22 cellular contexts compared by ENCODE assay signal in the genomic region with DNA sequence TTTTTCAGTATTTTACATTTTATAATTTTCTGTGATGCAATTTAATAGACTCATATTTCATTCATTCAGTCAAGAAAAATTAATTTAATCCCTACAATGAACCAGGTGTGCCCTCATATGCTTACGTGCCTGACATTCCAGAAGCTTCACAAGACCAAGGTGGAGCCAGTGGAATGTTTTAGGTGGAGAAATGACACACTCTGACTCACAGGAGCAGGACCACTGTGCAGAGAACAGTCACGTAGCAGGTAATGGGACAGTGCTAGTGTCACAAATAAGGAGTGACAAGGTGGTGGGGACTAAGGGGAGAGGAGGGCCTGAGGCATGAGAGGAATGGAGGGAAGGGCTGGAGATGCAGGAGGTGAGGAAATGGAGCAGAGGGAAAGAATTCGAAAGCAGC. TPM values are rescaled to one million over a fixed set of nuclear protein-coding genes. Genes with fewer than 3 reads are reported as not detected.
DNase-seq lines count a peak whose midpoint lies in the region; ATAC-seq and TF ChIP-seq lines count a peak whose summit lies in the region.
"Had no signal": no experiment of that assay in that cellular context is flagged by ENCODE, and none has a peak within 500 bp of the region (broad histone marks: within the 10 kb centered on the region; RNA-seq: fewer than 3 reads in every experiment).

No MANE protein-coding gene starts in this region.

- H3K79me2 ChIP-seq in smooth muscle cell (ENCODE audit: low read depth) = no peaks in the 10 kb centered on the region

- H3K27me3 Mint-ChIP-seq in T-helper 1 cell treated with Interleukin-12 subunit alpha and Interleukin-12 subunit beta and Interleukin-4 antibody, amounts not matched to agents 30 μg/mL and 1 μg/mL, for 36 hours (ENCODE audit: low read depth) = peaks cover 56% of the 10 kb centered on the region
- peaks cover 22% of the 10 kb centered on the region for H3K27me3 Mint-ChIP-seq in activated T-helper 17 cell treated with anti-CD3 and anti-CD28 coated beads, Interleukin-2, amount 50 U/mL, for 72 hours

- no peak overlapping the region for H2AFZ ChIP-seq in smooth muscle cell (ENCODE audit: low read depth)

- H3K4me1 Mint-ChIP-seq in T-helper 1 cell treated with Interleukin-12 subunit alpha and Interleukin-12 subunit beta and Interleukin-4 antibody, amounts not matched to agents 30 μg/mL and 1 μg/mL, for 36 hours (ENCODE audit: low read depth) = peaks cover 12% of the 10 kb centered on the region
- H3K4me1 Mint-ChIP-seq in activated T-helper 17 cell treated with anti-CD3 and anti-CD28 coated beads, Interleukin-2, amount 50 U/mL, for 72 hours = peaks cover 7% of the 10 kb centered on the region
- H3K4me1 Mint-ChIP-seq: endodermal cell had no signal

- H3K36me3 Mint-ChIP-seq in T-helper 1 cell treated with Interleukin-12 subunit alpha and Interleukin-12 subunit beta and Interleukin-4 antibody, amounts not matched to agents 30 μg/mL and 1 μg/mL, for 36 hours (ENCODE audit: low read depth) = peaks cover 5% of the 10 kb centered on the region
- H3K36me3 Mint-ChIP-seq in activated T-helper 17 cell treated with anti-CD3 and anti-CD28 coated beads, Interleukin-2, amount 50 U/mL, for 72 hours (ENCODE audit: low read depth) = no peaks in the 10 kb centered on the region

- H3K27ac Mint-ChIP-seq in T-helper 1 cell treated with Interleukin-12 subunit alpha and Interleukin-12 subunit beta and Interleukin-4 antibody, amounts not matched to agents 30 μg/mL and 1 μg/mL, for 36 hours = no peak overlapping the region
- no peak overlapping the region for H3K27ac Mint-ChIP-seq in activated T-helper 17 cell treated with anti-CD3 and anti-CD28 coated beads, Interleukin-2, amount 50 U/mL, for 72 hours
- H3K27ac Mint-ChIP-seq: endodermal cell had no signal

- H3K27ac ChIP-seq in smooth muscle cell (ENCODE audit: low read depth) = peak overlapping the region; percentile 80
- H3K27ac ChIP-seq: 22Rv1, KMS-11, left ventricle myocardium inferior, psoas muscle, transverse colon had no signal

- no peak for ATAC-seq in activated T-helper 17 cell treated with anti-CD3 and anti-CD28 coated beads, Interleukin-2, amount 50 U/mL, for 72 hours (replicated peaks)
- ATAC-seq: psoas muscle had no signal

- TF ChIP-seq CTCF in kidney epithelial cell (IDR thresholded peaks at IDR 0.05; ENCODE audit: insufficient read depth, low read length, poor library complexity, severe bottlenecking) = no peak
- TF ChIP-seq CTCF in smooth muscle cell (IDR thresholded peaks at IDR 0.05; ENCODE audit: borderline replicate concordance, insufficient read depth, poor library complexity, severe bottlenecking) = no peak

- H3K4me1 ChIP-seq in smooth muscle cell (ENCODE audit: low read depth) = no peaks in the 10 kb centered on the region
- H3K4me1 ChIP-seq: BE2C had no signal

- no peak overlapping the region for H3K4me3 ChIP-seq in kidney epithelial cell (ENCODE audit: low read depth, low read length)
- no peak overlapping the region for H3K4me3 ChIP-seq in smooth muscle cell
- H3K4me3 ChIP-seq: transverse colon had no signal

- H3F3A ChIP-seq in smooth muscle cell (ENCODE audit: low read depth) = no peaks in the 10 kb centered on the region

- peak overlapping the region; percentile 87 for H3K4me2 ChIP-seq in smooth muscle cell
- H3K4me2 ChIP-seq: KMS-11 had no signal

- H3K9ac ChIP-seq in smooth muscle cell (ENCODE audit: low read depth) = no peak overlapping the region
- H3K9ac ChIP-seq: KMS-11 had no signal

- H3K27me3 ChIP-seq in kidney epithelial cell (ENCODE audit: control insufficient read depth, insufficient read depth, low read length) (peaks cover 15% of the 10 kb centered on the region), smooth muscle cell (ENCODE audit: low read depth) (peaks cover 47% of the 10 kb centered on the region)

- H4K20me1 ChIP-seq in smooth muscle cell (ENCODE audit: low read depth) = no peaks in the 10 kb centered on the region

- WGBS in smooth muscle cell (ENCODE audit: low lambda C conversion rate) = 65% methylated on average over 3 of the region's 3 CpGs

- peak overlapping the region; percentile 21 for H3K4me3 Mint-ChIP-seq in T-helper 1 cell treated with Interleukin-12 subunit alpha and Interleukin-12 subunit beta and Interleukin-4 antibody, amounts not matched to agents 30 μg/mL and 1 μg/mL, for 36 hours
- H3K4me3 Mint-ChIP-seq in activated T-helper 17 cell treated with anti-CD3 and anti-CD28 coated beads, Interleukin-2, amount 50 U/mL, for 72 hours = peak overlapping the region; percentile 75
- H3K4me3 Mint-ChIP-seq: endodermal cell had no signal

- no peaks in the 10 kb centered on the region for H3K36me3 ChIP-seq in kidney epithelial cell (ENCODE audit: control insufficient read depth, insufficient read depth, low read length)
- H3K36me3 ChIP-seq in smooth muscle cell (ENCODE audit: low read depth) = no peaks in the 10 kb centered on the region
- H3K36me3 ChIP-seq: BE2C, left ventricle myocardium inferior, transverse colon had no signal

- no peak for DNase-seq in T-helper 1 cell
- peak; percentile 58 for DNase-seq in kidney epithelial cell (ENCODE audit: low read depth)
- DNase-seq in smooth muscle cell (lab: John Stamatoyannopoulos, UW; ENCODE audit: unreplicated experiment) = no peak
- DNase-seq in effector CD8-positive, alpha-beta T cell (lab: John Stamatoyannopoulos, UW) = no peak
- DNase-seq in NCI-H1092 treated with DMSO at 0.1 percent for 48 hours (lab: John Stamatoyannopoulos, UW) = no peak
- no peak for DNase-seq in NCI-H2171 (lab: John Stamatoyannopoulos, UW)
- DNase-seq: activated CD4-positive, alpha-beta T cell treated with anti-CD3 and anti-CD28 coated beads, Interleukin-2, amount 50 U/mL, for 48 hours; activated T-cell treated with anti-CD3 and anti-CD28 coated beads, Interleukin-2, amount 50 U/mL, for 48 hours; BE2C; central memory CD4-positive, alpha-beta T cell; endodermal cell; left ventricle myocardium inferior; NCI-H1417 treated with DMSO at 0.1 percent for 48 hours; psoas muscle; RPMI8226; stimulated activated naive CD4-positive, alpha-beta T cell; transverse colon had no signal

- peaks cover 23% of the 10 kb centered on the region for H3K9me3 Mint-ChIP-seq in T-helper 1 cell treated with Interleukin-12 subunit alpha and Interleukin-12 subunit beta and Interleukin-4 antibody, amounts not matched to agents 30 μg/mL and 1 μg/mL, for 36 hours
- H3K9me3 Mint-ChIP-seq in activated T-helper 17 cell treated with anti-CD3 and anti-CD28 coated beads, Interleukin-2, amount 50 U/mL, for 72 hours = no peaks in the 10 kb centered on the region
- H3K9me3 Mint-ChIP-seq: endodermal cell had no signal

- H3K9me3 ChIP-seq in smooth muscle cell (replicated peaks; ENCODE audit: low read depth) = no peaks in the 10 kb centered on the region
- H3K9me3 ChIP-seq: BE2C, left ventricle myocardium inferior, psoas muscle, transverse colon had no signal

RNA-seq across cellular contexts. Expression of gene HLA-G, which starts 37.0 kb away (rescaled TPM):
- 1 to 10 TPM in 1 of 2 donors, not detected in 1; 2.5 TPM for total RNA-seq in activated T-helper 17 cell treated with anti-CD3 and anti-CD28 coated beads, Interleukin-2, amount 50 U/mL, for 72 hours
- total RNA-seq in kidney epithelial cell (0.75 and 1.1 TPM in 2 replicates), smooth muscle cell (0.22 and 0.36 TPM in 2 replicates)
- 1.7 and 3.5 TPM in 2 replicates for polyA plus RNA-seq in smooth muscle cell
- total RNA-seq: fibroblast of villous mesenchyme, left ventricle myocardium inferior, transverse colon had no signal
- polyA plus RNA-seq: psoas muscle had no signal
